Comparison of ENCODE assay signal across 11 cellular contexts in the genomic region with DNA sequence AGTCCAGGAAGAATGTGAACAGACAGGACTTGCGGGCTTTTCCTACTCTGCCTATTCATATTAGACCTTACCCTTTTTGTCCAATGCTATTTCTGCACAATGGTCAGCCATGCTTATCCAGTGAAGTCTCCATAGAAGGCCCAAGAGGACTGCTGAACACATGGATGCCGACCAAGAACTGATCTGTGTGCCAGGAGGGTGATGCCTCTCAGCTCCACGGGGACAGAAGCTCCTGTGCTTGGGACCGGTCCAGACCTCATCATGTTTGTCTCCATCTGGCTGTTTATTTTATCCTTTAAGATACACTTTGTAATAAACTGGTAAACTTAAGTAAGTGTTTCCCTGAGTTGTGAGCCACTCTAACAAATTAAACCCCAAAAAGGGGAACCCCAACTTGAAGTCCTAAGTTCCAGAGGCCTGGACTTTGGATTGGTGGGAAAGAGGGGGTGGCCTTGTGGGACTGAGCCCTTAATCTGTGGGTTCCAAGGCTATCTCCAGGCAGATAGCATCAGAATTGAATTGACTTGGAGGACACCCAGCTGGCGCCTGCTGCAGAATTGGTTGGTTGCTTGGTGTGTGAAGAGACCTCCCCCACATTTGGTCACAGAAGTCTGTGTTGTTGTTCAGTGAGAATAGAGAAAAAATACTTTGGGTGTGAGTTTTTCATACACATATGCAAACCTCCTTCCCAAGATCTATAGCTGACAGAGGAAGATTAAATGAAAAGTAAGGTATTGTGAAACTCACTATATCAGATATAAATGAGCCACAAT.
"Had no signal": no experiment of that assay in that cellular context is flagged by ENCODE, and none has a peak within 500 bp of the region (broad histone marks: within the 10 kb centered on the region; RNA-seq: fewer than 3 reads in every experiment).

No MANE protein-coding gene starts in this region.

- H3K4me3 Mint-ChIP-seq: activated CD4-positive, alpha-beta memory T cell treated with anti-CD3 and anti-CD28 coated beads, Interleukin-2, amount 10 ng/mL, durations not matched to agents 7 days and 5 days; activated T-helper 1 cell treated with anti-CD3 and anti-CD28 coated beads, Interleukin-12 subunit alpha, Interleukin-12 subunit beta, Interleukin-2, Interleukin-4 antibody, amounts not matched to agents 30 ng/mL and 10 ng/mL and 1 ng/mL, durations not matched to agents 14 hours and 24 hours and 36 hours; naive B cell; stimulated activated memory B cell treated with anti-CD40 and anti-IgM and Interleukin-4, amounts not matched to agents 10 μg/mL and 1 μg/mL and 100 μg/mL, for 72 hours had no signal

- H3K27me3 Mint-ChIP-seq: activated CD4-positive, alpha-beta memory T cell treated with anti-CD3 and anti-CD28 coated beads, Interleukin-2, amount 10 ng/mL, durations not matched to agents 7 days and 5 days; naive B cell; stimulated activated memory B cell treated with anti-CD40 and anti-IgM and Interleukin-4, amounts not matched to agents 10 μg/mL and 1 μg/mL and 100 μg/mL, for 72 hours had no signal

- H3K27ac Mint-ChIP-seq: activated CD4-positive, alpha-beta memory T cell treated with anti-CD3 and anti-CD28 coated beads, Interleukin-2, amount 10 ng/mL, durations not matched to agents 7 days and 5 days; activated T-helper 1 cell treated with anti-CD3 and anti-CD28 coated beads, Interleukin-12 subunit alpha, Interleukin-12 subunit beta, Interleukin-2, Interleukin-4 antibody, amounts not matched to agents 30 ng/mL and 10 ng/mL and 1 ng/mL, durations not matched to agents 14 hours and 24 hours and 36 hours; naive B cell; stimulated activated memory B cell treated with anti-CD40 and anti-IgM and Interleukin-4, amounts not matched to agents 10 μg/mL and 1 μg/mL and 100 μg/mL, for 72 hours had no signal

- H3K27ac ChIP-seq: lower lobe of right lung, tibial nerve, vagina had no signal

- ATAC-seq: lower lobe of right lung; stimulated activated memory B cell treated with anti-CD40 and anti-IgM and Interleukin-4, amounts not matched to agents 10 μg/mL and 1 μg/mL and 100 μg/mL, for 72 hours had no signal

- H3K27me3 ChIP-seq: tibial nerve, vagina had no signal

- H3K4me1 Mint-ChIP-seq: naive B cell; stimulated activated memory B cell treated with anti-CD40 and anti-IgM and Interleukin-4, amounts not matched to agents 10 μg/mL and 1 μg/mL and 100 μg/mL, for 72 hours had no signal

- H3K36me3 ChIP-seq: lower lobe of right lung, tibial nerve, vagina had no signal

- H3K9me3 ChIP-seq: lower lobe of right lung, tibial nerve, vagina had no signal

- DNase-seq: activated CD4-positive, alpha-beta memory T cell treated with anti-CD3 and anti-CD28 coated beads, Interleukin-2, amount 10 ng/mL, durations not matched to agents 7 days and 5 days; activated CD8-positive, alpha-beta memory T cell treated with anti-CD3 and anti-CD28 coated beads, Interleukin-2, amount 50 U/mL, for 48 hours; activated naive CD4-positive, alpha-beta T cell; effector memory CD4-positive, alpha-beta T cell; kidney glomerular epithelial cell; lower lobe of right lung; naive B cell had no signal

- H3K9me3 Mint-ChIP-seq: activated CD4-positive, alpha-beta memory T cell treated with anti-CD3 and anti-CD28 coated beads, Interleukin-2, amount 10 ng/mL, durations not matched to agents 7 days and 5 days; activated T-helper 1 cell treated with anti-CD3 and anti-CD28 coated beads, Interleukin-12 subunit alpha, Interleukin-12 subunit beta, Interleukin-2, Interleukin-4 antibody, amounts not matched to agents 30 ng/mL and 10 ng/mL and 1 ng/mL, durations not matched to agents 14 hours and 24 hours and 36 hours; naive B cell; stimulated activated memory B cell treated with anti-CD40 and anti-IgM and Interleukin-4, amounts not matched to agents 10 μg/mL and 1 μg/mL and 100 μg/mL, for 72 hours had no signal

- H3K36me3 Mint-ChIP-seq: naive B cell; stimulated activated memory B cell treated with anti-CD40 and anti-IgM and Interleukin-4, amounts not matched to agents 10 μg/mL and 1 μg/mL and 100 μg/mL, for 72 hours had no signal

- H3K4me3 ChIP-seq: lower lobe of right lung, tibial nerve, vagina had no signal

- H3K4me1 ChIP-seq: lower lobe of right lung, vagina had no signal
